Comparison of ENCODE assay signal across 8 cellular contexts in the genomic region with DNA sequence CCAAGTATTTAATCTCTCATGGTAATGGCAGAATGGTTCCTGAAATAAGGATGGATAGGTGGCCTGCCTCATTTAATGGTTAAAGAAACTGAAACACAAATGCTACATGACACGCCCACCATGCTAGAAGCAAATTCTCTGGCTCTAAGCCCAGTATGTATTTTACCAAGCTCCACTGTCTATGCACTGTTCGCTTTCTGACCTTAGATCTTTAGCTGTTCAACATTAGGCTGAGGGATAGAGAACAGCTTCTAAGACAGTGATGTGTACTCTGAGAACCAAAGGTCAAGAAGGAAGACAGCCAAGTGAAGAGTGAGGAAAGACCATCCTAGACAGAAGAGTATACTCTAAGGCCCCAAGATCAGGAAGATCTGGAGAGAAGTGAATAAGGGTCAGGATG. TPM values are rescaled to one million over a fixed set of nuclear protein-coding genes. Genes with fewer than 3 reads are reported as not detected.
DNase-seq lines count a peak whose midpoint lies in the region; ATAC-seq, FAIRE-seq and TF ChIP-seq lines count a peak whose summit lies in the region.

No MANE protein-coding gene starts in this region.

- POLR2A ChIA-PET in activated CD4-positive, alpha-beta T cell treated with anti-CD3 and anti-CD28 coated beads, Interleukin-2, amount 10 ng/mL, durations not matched to agents 7 days and 5 days (lab: Charles Lee) = no interaction called here

- WGBS in pancreas, 2 donors = 26 to 38% methylated on average over 2 of the region's 2 CpGs
- whole genome bisulfite sequencing in gastroesophageal sphincter (ENCODE audit: low coverage in 1 of 2), 2 donors = 41 to 53% methylated on average over 2 of the region's 2 CpGs

- no peaks in the 10 kb centered on the region for H3K9me3 ChIP-seq in astrocyte (ENCODE audit: insufficient read depth, low read depth, low read length)
- no peaks in the 10 kb centered on the region for H3K9me3 ChIP-seq in pancreas
- no peaks in the 10 kb centered on the region for H3K9me3 ChIP-seq in gastroesophageal sphincter

- no peak overlapping the region for H2AFZ ChIP-seq in astrocyte (ENCODE audit: low read depth, low read length)

- CTCF ChIA-PET in activated CD4-positive, alpha-beta T cell treated with anti-CD3 and anti-CD28 coated beads, Interleukin-2, amount 10 ng/mL, durations not matched to agents 7 days and 5 days (lab: Charles Lee) = interaction anchor here (0.5 to 4.8 kb wide), 8 partner anchors 9 to 216 kb away, joined by 3 to 37 read pairs (median 4); a partner anchor contains a TSS

- H3K4me3 ChIP-seq in astrocyte (ENCODE audit: insufficient read depth, low read depth, low read length) (no peak overlapping the region), pancreas (no peak overlapping the region), gastroesophageal sphincter (no peak overlapping the region)

- TF ChIP-seq EP300 in gastroesophageal sphincter (IDR thresholded peaks at IDR 0.05) = no peak

- peaks cover 12% of the 10 kb centered on the region for H3K79me2 ChIP-seq in astrocyte (ENCODE audit: insufficient read depth, low read length)

- no peak overlapping the region for H3K4me2 ChIP-seq in astrocyte (ENCODE audit: low read length)

- TF ChIP-seq POLR2A in gastroesophageal sphincter (IDR thresholded peaks at IDR 0.05) = no peak

- peak overlapping the region; percentile 14 for H3K27ac Mint-ChIP-seq in activated CD4-positive, alpha-beta T cell treated with anti-CD3 and anti-CD28 coated beads, Interleukin-2, amount 10 ng/mL, durations not matched to agents 7 days and 5 days
- H3K27ac Mint-ChIP-seq in astrocyte (ENCODE audit: unreplicated experiment) = no peak overlapping the region

- TF ChIP-seq CTCF in astrocyte (IDR thresholded peaks at IDR 0.05; ENCODE audit: insufficient read depth, low read depth, low read length) = no peak
- TF ChIP-seq CTCF in pancreas (IDR thresholded peaks at IDR 0.05) = no peak
- TF ChIP-seq CTCF in gastroesophageal sphincter (IDR thresholded peaks at IDR 0.05) = no peak

- peaks cover 12% of the 10 kb centered on the region for H3K36me3 Mint-ChIP-seq in activated CD4-positive, alpha-beta T cell treated with anti-CD3 and anti-CD28 coated beads, Interleukin-2, amount 10 ng/mL, durations not matched to agents 7 days and 5 days (ENCODE audit: low read depth)
- peaks cover 6% of the 10 kb centered on the region for H3K36me3 Mint-ChIP-seq in astrocyte (ENCODE audit: low read depth, unreplicated experiment)

- H4K20me1 ChIP-seq in astrocyte (ENCODE audit: insufficient read depth, low read length) = peaks cover 14% of the 10 kb centered on the region

- ATAC-seq in HG03095 (IDR thresholded peaks at IDR 0.05; ENCODE audit: unreplicated experiment) = peak; percentile 51
- peak in 3 of 4 donors; percentile 44 to 56 (median 51) for ATAC-seq in pancreas
- no peak for ATAC-seq in gastroesophageal sphincter

- intact Hi-C loops in pancreas (cut with DNase I) = loop anchor here in 2 of 3 donors (5.0 to 10.0 kb wide), 3 partner anchors 175 to 625 kb away; no protein-coding TSS in a partner anchor

- H3K4me3 Mint-ChIP-seq in activated CD4-positive, alpha-beta T cell treated with anti-CD3 and anti-CD28 coated beads, Interleukin-2, amount 10 ng/mL, durations not matched to agents 7 days and 5 days = no peak overlapping the region
- no peak overlapping the region for H3K4me3 Mint-ChIP-seq in astrocyte (ENCODE audit: unreplicated experiment)

- H3K36me3 ChIP-seq in astrocyte (ENCODE audit: insufficient read depth, low read length) (peaks cover 24% of the 10 kb centered on the region), pancreas (peaks cover 0 to 10% (median 0%) of the 10 kb centered on the region in 3 donors), gastroesophageal sphincter (peaks cover 0 to 4% of the 10 kb centered on the region in 2 donors)

- peaks cover 9% of the 10 kb centered on the region for H3K4me1 ChIP-seq in astrocyte (ENCODE audit: insufficient read depth, low read length)
- H3K4me1 ChIP-seq in pancreas = peaks cover 4 to 9% (median 6%) of the 10 kb centered on the region in 3 donors
- peaks cover 2 to 34% (median 7%) of the 10 kb centered on the region in 3 donors for H3K4me1 ChIP-seq in gastroesophageal sphincter

- H3K27ac ChIP-seq in astrocyte (ENCODE audit: low read depth, low read length) = no peak overlapping the region
- H3K27ac ChIP-seq in pancreas = no peak overlapping the region
- no peak overlapping the region for H3K27ac ChIP-seq in gastroesophageal sphincter

- H3K9ac ChIP-seq in astrocyte (ENCODE audit: low read length) = no peak overlapping the region

- H3K9me3 Mint-ChIP-seq in activated CD4-positive, alpha-beta T cell treated with anti-CD3 and anti-CD28 coated beads, Interleukin-2, amount 10 ng/mL, durations not matched to agents 7 days and 5 days = no peaks in the 10 kb centered on the region
- no peaks in the 10 kb centered on the region for H3K9me3 Mint-ChIP-seq in astrocyte (ENCODE audit: unreplicated experiment)

- no peaks in the 10 kb centered on the region for H3K27me3 ChIP-seq in astrocyte (ENCODE audit: insufficient read depth, low read length)
- H3K27me3 ChIP-seq in pancreas = no peaks in the 10 kb centered on the region
- H3K27me3 ChIP-seq in gastroesophageal sphincter = no peaks in the 10 kb centered on the region

- FAIRE-seq in astrocyte (lab: Jason Lieb, UNC) (no peak), pancreas (lab: Jason Lieb, UNC) (no peak)

- H3K4me1 Mint-ChIP-seq in activated CD4-positive, alpha-beta T cell treated with anti-CD3 and anti-CD28 coated beads, Interleukin-2, amount 10 ng/mL, durations not matched to agents 7 days and 5 days = peaks cover 41% of the 10 kb centered on the region
- peaks cover 17% of the 10 kb centered on the region for H3K4me1 Mint-ChIP-seq in astrocyte (ENCODE audit: low read depth, unreplicated experiment)

- no peak for DNase-seq in activated CD4-positive, alpha-beta T cell treated with anti-CD3 and anti-CD28 coated beads, Interleukin-2, amount 10 ng/mL, durations not matched to agents 7 days and 5 days
- DNase-seq in activated CD4-positive, alpha-beta T cell treated with anti-CD3 and anti-CD28 coated beads for 48 hours = no peak
- DNase-seq in astrocyte (ENCODE audit: low read depth) (peak; percentile 41), pancreas (no peak), NCI-H1092 treated with DMSO at 0.1 percent for 48 hours (lab: John Stamatoyannopoulos, UW) (no peak)
- no peak for DNase-seq in activated CD4-positive, alpha-beta T cell treated with anti-CD3 and anti-CD28 coated beads, Interleukin-2, amount 50 U/mL, for 1 hour

- no peaks in the 10 kb centered on the region for H3K27me3 Mint-ChIP-seq in activated CD4-positive, alpha-beta T cell treated with anti-CD3 and anti-CD28 coated beads, Interleukin-2, amount 10 ng/mL, durations not matched to agents 7 days and 5 days
- no peaks in the 10 kb centered on the region for H3K27me3 Mint-ChIP-seq in astrocyte (ENCODE audit: low read depth, unreplicated experiment)

RNA-seq across cellular contexts. Expression of a gene that starts 26.6 kb away (rescaled TPM):
- total RNA-seq in activated CD4-positive, alpha-beta T cell treated with anti-CD3 and anti-CD28 coated beads, Interleukin-2, amount 10 ng/mL, durations not matched to agents 7 days and 5 days = 10 to 100 TPM; 12.2 to 15.6 TPM
- total RNA-seq in astrocyte (61.0 and 71.8 TPM in 2 replicates), pancreas (10 to 100 TPM; 25.3 to 43.6 (median 37.4) TPM), gastroesophageal sphincter (10 to 100 TPM; 27.4 to 48.1 (median 31.8) TPM)
- polyA plus RNA-seq in pancreas = 10 to 100 TPM; 18.2 to 39.6 TPM

RNA-seq across cellular contexts. Expression of a gene that starts 40.7 kb away (rescaled TPM):
- total RNA-seq in activated CD4-positive, alpha-beta T cell treated with anti-CD3 and anti-CD28 coated beads, Interleukin-2, amount 10 ng/mL, durations not matched to agents 7 days and 5 days = not detected
- total RNA-seq in astrocyte (0.07 TPM in 1 of 2 replicates, not detected in the other), pancreas (under 1 TPM in 1 of 6 donors, not detected in 5; 0.06 TPM), gastroesophageal sphincter (under 1 TPM in 3 of 4 donors, not detected in 1; 0.13 to 0.17 (median 0.16) TPM)
- under 1 TPM in 1 of 2 donors, not detected in 1; 0.05 TPM for polyA plus RNA-seq in pancreas
